ENCODE assay signal across 14 cellular contexts in genomic region chr5:107203231-107203630, GRCh38.
"Had no signal": no experiment of that assay in that cellular context is flagged by ENCODE, and none has a peak within 500 bp of the region (broad histone marks: within the 10 kb centered on the region; RNA-seq: fewer than 3 reads in every experiment).

No MANE protein-coding gene starts in this region.

- DNase-seq: activated CD4-positive, alpha-beta T cell treated with anti-CD3 and anti-CD28 coated beads, Interleukin-2, amount 10 ng/mL, durations not matched to agents 24 days and 14 days; activated CD4-positive, CD25-positive, alpha-beta regulatory T cell; activated CD8-positive, alpha-beta T cell treated with anti-CD3 and anti-CD28 coated beads for 36 hours; activated naive CD4-positive, alpha-beta T cell treated with Interleukin-2 at 50 U/mL for 16 hours; activated naive CD8-positive, alpha-beta T cell treated with anti-CD3 and anti-CD28 coated beads, Interleukin-2, amount 10 ng/mL, durations not matched to agents 7 days and 5 days; activated T-cell treated with anti-CD3 and anti-CD28 coated beads, Interleukin-2, amount 50 U/mL, for 1 hour; body of pancreas; dermis blood vessel endothelial cell; effector memory CD8-positive, alpha-beta T cell; left lung; midbrain; nucleus accumbens; stimulated activated naive B cell treated with anti-CD40 and anti-IgM and Interleukin-4, amounts not matched to agents 10 μg/mL and 1 μg/mL and 100 μg/mL, for 72 hours; upper lobe of right lung had no signal

- H3K27me3 ChIP-seq: body of pancreas, left lung, upper lobe of right lung had no signal

- H3K4me3 ChIP-seq: body of pancreas, left lung, upper lobe of right lung had no signal

- H3K36me3 ChIP-seq: left lung, upper lobe of right lung had no signal

- H3K4me1 ChIP-seq: body of pancreas, left lung, upper lobe of right lung had no signal

- H3K27ac ChIP-seq: body of pancreas, left lung, upper lobe of right lung had no signal
